Comparison of ENCODE assay signal across 8 cellular contexts in genomic region chr7:107725138-107725740, GRCh38. TPM values are rescaled to one million over a fixed set of nuclear protein-coding genes. Genes with fewer than 3 reads are reported as not detected.
DNase-seq lines count a peak whose midpoint lies in the region; ATAC-seq, FAIRE-seq and TF ChIP-seq lines count a peak whose summit lies in the region.

No MANE protein-coding gene starts in this region.

- no peak overlapping the region for H2AFZ ChIP-seq in fibroblast of lung (ENCODE audit: low read length)
- no peak overlapping the region for H2AFZ ChIP-seq in parathyroid adenoma

- H3K27ac ChIP-seq in fibroblast of lung (ENCODE audit: insufficient read depth, low read length) (no peak overlapping the region), parathyroid adenoma (no peak overlapping the region)

- no peak for ATAC-seq in activated CD8-positive, alpha-beta T cell treated with anti-CD3 and anti-CD28 coated beads for 36 hours
- ATAC-seq in HG03097 (IDR thresholded peaks at IDR 0.05; ENCODE audit: low FRiP score, unreplicated experiment) (no peak), GM19452 (IDR thresholded peaks at IDR 0.05; ENCODE audit: unreplicated experiment) (no peak)

- POLR2A ChIA-PET in activated CD8-positive, alpha-beta T cell treated with anti-CD3 and anti-CD28 coated beads for 36 hours (lab: Charles Lee): no interaction called here

- H3K4me2 ChIP-seq in fibroblast of lung (ENCODE audit: extremely low read depth, insufficient read depth, low read length): no peak overlapping the region
- H3K4me2 ChIP-seq in parathyroid adenoma (ENCODE audit: low read length): no peak overlapping the region

- H3K9ac ChIP-seq in fibroblast of lung (ENCODE audit: insufficient read depth, low read length): no peak overlapping the region
- no peak overlapping the region for H3K9ac ChIP-seq in parathyroid adenoma

- H3K4me1 Mint-ChIP-seq in activated CD8-positive, alpha-beta T cell treated with anti-CD3 and anti-CD28 coated beads for 36 hours (ENCODE audit: low read depth): no peaks in the 10 kb centered on the region

- DNase-seq in AML-193 (lab: John Stamatoyannopoulos, UW) (peak; percentile 8 to 32), GM12892 (ENCODE audit: insufficient read length) (peak; percentile 24), NCI-H2196 (lab: John Stamatoyannopoulos, UW; ENCODE audit: unreplicated experiment) (peak; percentile 75), fibroblast of lung (ENCODE audit: low read depth in 2 of 2) (peak; percentile 63 to 76)
- peak; percentile 75 for DNase-seq in activated CD8-positive, alpha-beta T cell treated with anti-CD3 and anti-CD28 coated beads for 36 hours

- CTCF ChIA-PET in activated CD8-positive, alpha-beta T cell treated with anti-CD3 and anti-CD28 coated beads for 36 hours (lab: Charles Lee): interaction anchor here (0.7 to 6.1 kb wide), 20 partner anchors 8 to 575 kb away, joined by 3 to 48 read pairs (median 4); partner anchors contain the start of gene CBLL1

- TF ChIP-seq CTCF in activated CD8-positive, alpha-beta T cell treated with anti-CD3 and anti-CD28 coated beads for 36 hours (IDR thresholded peaks at IDR 0.05): peak; percentile 82
- TF ChIP-seq CTCF in fibroblast of lung (conservative IDR thresholded peaks at IDR 0.05 in 1 of 2, IDR thresholded peaks at IDR 0.05 in 1 of 2; ENCODE audit: low read depth in 1 of 2, low read length in 2 of 2): peak; percentile 62
- TF ChIP-seq CTCF in parathyroid adenoma (IDR thresholded peaks at IDR 0.05): peak; percentile 76

- H3K4me3 ChIP-seq in fibroblast of lung (replicated peaks in 1 of 4; ENCODE audit: control extremely low read depth in 1 of 4, insufficient read depth in 1 of 4, low read depth in 3 of 4, low read length in 4 of 4) (no peak overlapping the region), parathyroid adenoma (ENCODE audit: low read depth, low read length) (no peak overlapping the region)

- no peaks in the 10 kb centered on the region for H3K36me3 Mint-ChIP-seq in activated CD8-positive, alpha-beta T cell treated with anti-CD3 and anti-CD28 coated beads for 36 hours (ENCODE audit: low read depth)

- no peak overlapping the region for H3K27ac Mint-ChIP-seq in activated CD8-positive, alpha-beta T cell treated with anti-CD3 and anti-CD28 coated beads for 36 hours

- H3K27me3 Mint-ChIP-seq in activated CD8-positive, alpha-beta T cell treated with anti-CD3 and anti-CD28 coated beads for 36 hours: peaks cover 9% of the 10 kb centered on the region

- H3K36me3 ChIP-seq in fibroblast of lung (ENCODE audit: control insufficient read depth, insufficient read depth, low read length): no peaks in the 10 kb centered on the region
- no peaks in the 10 kb centered on the region for H3K36me3 ChIP-seq in parathyroid adenoma (ENCODE audit: control insufficient read depth, insufficient read depth, low read length)

- H3K9me3 Mint-ChIP-seq in activated CD8-positive, alpha-beta T cell treated with anti-CD3 and anti-CD28 coated beads for 36 hours: no peaks in the 10 kb centered on the region

- no peaks in the 10 kb centered on the region for H3K9me3 ChIP-seq in fibroblast of lung (ENCODE audit: control insufficient read depth, insufficient read depth, low read depth, low read length)
- H3K9me3 ChIP-seq in parathyroid adenoma (ENCODE audit: control insufficient read depth, low read length): no peaks in the 10 kb centered on the region

- intact Hi-C loops in activated CD8-positive, alpha-beta T cell treated with anti-CD3 and anti-CD28 coated beads for 36 hours (cut with micrococcal nuclease): loop anchor here (2.0 to 10.0 kb wide), 2 partner anchors 140 to 262 kb away; partner anchors contain the start of gene BCAP29

- no peaks in the 10 kb centered on the region for H3K4me1 ChIP-seq in fibroblast of lung (ENCODE audit: control insufficient read depth, extremely low read depth, insufficient read depth, low read length)
- H3K4me1 ChIP-seq in parathyroid adenoma: peaks cover 13% of the 10 kb centered on the region

- H4K20me1 ChIP-seq in fibroblast of lung (ENCODE audit: control insufficient read depth, extremely low read depth, insufficient read depth, low read length): no peaks in the 10 kb centered on the region

- TF ChIP-seq POLR2A in GM12892 (IDR thresholded peaks at IDR 0.05; ENCODE audit: low read depth, low read length): no peak

- FAIRE-seq in GM12892 (lab: Jason Lieb, UNC): peak; percentile 90

- no peak overlapping the region for H3K4me3 Mint-ChIP-seq in activated CD8-positive, alpha-beta T cell treated with anti-CD3 and anti-CD28 coated beads for 36 hours

- H3K79me2 ChIP-seq in fibroblast of lung (ENCODE audit: control insufficient read depth, insufficient read depth, low read length) (no peaks in the 10 kb centered on the region), parathyroid adenoma (no peaks in the 10 kb centered on the region)

- H3K27me3 ChIP-seq in fibroblast of lung (ENCODE audit: control insufficient read depth, insufficient read depth, low read length) (peaks cover 5% of the 10 kb centered on the region), parathyroid adenoma (ENCODE audit: control insufficient read depth, insufficient read depth, low read length) (no peaks in the 10 kb centered on the region)

RNA-seq across cellular contexts. Expression of gene CBLL1, which starts 18.7 kb away (rescaled TPM):
- polyA plus RNA-seq in GM12892 (2012; ENCODE audit: missing spikeins): 18.0 TPM
- total RNA-seq in activated CD8-positive, alpha-beta T cell treated with anti-CD3 and anti-CD28 coated beads for 36 hours: 10 to 100 TPM; 31.7 to 38.2 TPM
- total RNA-seq in fibroblast of lung: 17.5 and 21.1 TPM in 2 replicates
- polyA plus RNA-seq in fibroblast of lung: 20.1 and 24.6 TPM in 2 replicates
- polyA plus RNA-seq in fibroblast of lung (2012): 18.1 and 18.4 TPM in 2 replicates
- 12.9 and 15.5 TPM in 2 replicates for polyA minus RNA-seq in fibroblast of lung (ENCODE audit: low replicate concordance)

Comparison
In these comparisons a context has a peak if more than half of its experiments do, and no peak if none do; other contexts are left out.
1. DNase-seq: peak in every context shown above with its lines; median percentile 75 in NCI-H2196; 75 in activated CD8-positive, alpha-beta T cell treated with anti-CD3 and anti-CD28 coated beads for 36 hours; 70 in fibroblast of lung; 24 in GM12892; 20 in AML-193.